ENCODE assay signal across 11 cellular contexts in the genomic region with DNA sequence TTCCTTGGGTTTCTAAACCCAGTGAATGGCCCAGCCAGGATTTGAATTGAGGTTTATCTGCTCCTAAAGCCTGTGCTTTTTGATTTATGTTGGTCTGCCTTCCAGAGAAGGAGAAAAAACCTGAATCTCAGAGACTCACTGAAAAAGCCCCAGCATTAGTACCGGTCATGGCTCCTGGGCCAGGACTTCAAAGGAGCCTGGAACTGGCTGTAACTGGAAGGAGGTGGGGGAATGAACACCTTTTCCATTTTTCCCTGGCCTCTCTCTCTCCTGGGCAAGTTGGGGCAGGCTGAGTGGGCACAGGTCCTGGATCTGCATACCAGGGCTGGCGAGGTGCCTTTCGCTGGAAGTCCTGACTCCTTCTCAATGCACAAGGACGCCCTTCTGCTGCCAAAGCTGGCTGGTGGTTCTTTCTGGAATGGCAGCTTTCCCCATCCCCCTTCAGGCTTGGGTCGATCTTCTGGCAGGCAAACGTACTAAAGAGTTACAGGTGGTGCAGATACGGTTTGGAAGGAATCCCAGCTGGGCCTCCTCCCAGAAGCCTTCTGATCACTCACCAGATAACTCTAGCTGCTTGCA.
A peak's percentile ranks its signal among the peaks of the same experiment; 100 is the strongest.
DNase-seq lines count a peak whose midpoint lies in the region; ATAC-seq and TF ChIP-seq lines count a peak whose summit lies in the region.
"Had no signal": no experiment of that assay in that cellular context is flagged by ENCODE, and none has a peak within 500 bp of the region (broad histone marks: within the 10 kb centered on the region; RNA-seq: fewer than 3 reads in every experiment).

No MANE protein-coding gene starts in this region.

- peaks cover 7% of the 10 kb centered on the region for H3K4me1 Mint-ChIP-seq in stimulated activated effector memory CD8-positive, alpha-beta T cell treated with anti-CD3 and anti-CD28 coated beads, Interleukin-12 subunit alpha, Interleukin-12 subunit beta, amount 100 ng/mL, for 72 hours

- H3K4me3 Mint-ChIP-seq in stimulated activated effector memory CD8-positive, alpha-beta T cell treated with anti-CD3 and anti-CD28 coated beads, Interleukin-12 subunit alpha, Interleukin-12 subunit beta, amount 100 ng/mL, for 72 hours, result no peak overlapping the region
- H3K4me3 Mint-ChIP-seq: activated T-helper 17 cell treated with anti-CD3 and anti-CD28 coated beads, Interleukin-2, amount 50 U/mL, for 72 hours had no signal

- no peaks in the 10 kb centered on the region for H3K36me3 Mint-ChIP-seq in stimulated activated effector memory CD8-positive, alpha-beta T cell treated with anti-CD3 and anti-CD28 coated beads, Interleukin-12 subunit alpha, Interleukin-12 subunit beta, amount 100 ng/mL, for 72 hours

- DNase-seq in LNCaP clone FGC (ENCODE audit: low read depth), result peak; percentile 95
- DNase-seq in amniotic epithelial cell (ENCODE audit: low read depth), result peak; percentile 79
- peak; percentile 73 for DNase-seq in left ventricle myocardium superior
- DNase-seq in thyroid gland, result peak; percentile 98 to 99
- no peak for DNase-seq in GDM1 (lab: John Stamatoyannopoulos, UW)
- no peak for DNase-seq in stimulated activated effector memory CD8-positive, alpha-beta T cell treated with anti-CD3 and anti-CD28 coated beads, Interleukin-12 subunit alpha, Interleukin-12 subunit beta, amount 100 ng/mL, for 72 hours (ENCODE audit: low spot score in 2 of 2)
- DNase-seq: glutamatergic neuron, NCI-H1694 had no signal

- peaks cover 26 to 27% of the 10 kb centered on the region in 2 donors for H3K4me1 ChIP-seq in thyroid gland

- peak in 1 of 2 donors; percentile 31 for TF ChIP-seq POLR2A in thyroid gland (IDR thresholded peaks at IDR 0.05)

- no peaks in the 10 kb centered on the region for H3K9me3 ChIP-seq in thyroid gland

- H3K27ac Mint-ChIP-seq in stimulated activated effector memory CD8-positive, alpha-beta T cell treated with anti-CD3 and anti-CD28 coated beads, Interleukin-12 subunit alpha, Interleukin-12 subunit beta, amount 100 ng/mL, for 72 hours, result no peak overlapping the region
- H3K27ac Mint-ChIP-seq: activated T-helper 17 cell treated with anti-CD3 and anti-CD28 coated beads, Interleukin-2, amount 50 U/mL, for 72 hours had no signal

- TF ChIP-seq CTCF in LNCaP clone FGC (IDR thresholded peaks at IDR 0.05; ENCODE audit: control insufficient read depth, extremely low read depth, insufficient read depth) (no peak), thyroid gland (IDR thresholded peaks at IDR 0.05) (peak in 5 of 6 experiments; percentile 23 to 83 (median 54))

- H3K27me3 ChIP-seq in thyroid gland, result no peaks in the 10 kb centered on the region

- no peaks in the 10 kb centered on the region for H3K9me3 Mint-ChIP-seq in stimulated activated effector memory CD8-positive, alpha-beta T cell treated with anti-CD3 and anti-CD28 coated beads, Interleukin-12 subunit alpha, Interleukin-12 subunit beta, amount 100 ng/mL, for 72 hours

- H3K36me3 ChIP-seq in thyroid gland, result no peaks in the 10 kb centered on the region

- intact Hi-C loops in left ventricle myocardium superior (cut with micrococcal nuclease), result loop anchor here (10.0 kb wide), 1 partner anchor 423 kb away; no protein-coding TSS in a partner anchor
- intact Hi-C loops in thyroid gland (cut with DNase I), result no loop called here

- H3K4me3 ChIP-seq in LNCaP clone FGC (ENCODE audit: low read depth, low read length) (no peak overlapping the region), thyroid gland (replicated peaks in 1 of 3) (no peak overlapping the region)
- H3K4me3 ChIP-seq: PC-9 had no signal

- ATAC-seq in left ventricle myocardium superior (peak; percentile 87), GM21825 (IDR thresholded peaks at IDR 0.05; ENCODE audit: unreplicated experiment) (no peak)
- no peak for ATAC-seq in stimulated activated effector memory CD8-positive, alpha-beta T cell treated with anti-CD3 and anti-CD28 coated beads, Interleukin-12 subunit alpha, Interleukin-12 subunit beta, amount 100 ng/mL, for 72 hours
- ATAC-seq: activated T-helper 17 cell treated with anti-CD3 and anti-CD28 coated beads, Interleukin-2, amount 50 U/mL, for 72 hours had no signal

- WGBS in thyroid gland, 2 donors, result 25 to 53% methylated on average over 7 of the region's 7 CpGs

- H3K27ac ChIP-seq in thyroid gland, result peak overlapping the region; percentile 63 to 72 (median 66)
- H3K27ac ChIP-seq: PC-9 had no signal

Comparison
In these comparisons a context has a peak if more than half of its experiments do, and no peak if none do; other contexts are left out.
1. DNase-seq: peak in LNCaP clone FGC (single experiment), amniotic epithelial cell (single experiment), left ventricle myocardium superior (single experiment) and thyroid gland (2 of 2); none in GDM1 (single experiment) and stimulated activated effector memory CD8-positive, alpha-beta T cell treated with anti-CD3 and anti-CD28 coated beads, Interleukin-12 subunit alpha, Interleukin-12 subunit beta, amount 100 ng/mL, for 72 hours (0 of 2).